Comparison of ENCODE assay signal across 9 cellular contexts in the genomic region with DNA sequence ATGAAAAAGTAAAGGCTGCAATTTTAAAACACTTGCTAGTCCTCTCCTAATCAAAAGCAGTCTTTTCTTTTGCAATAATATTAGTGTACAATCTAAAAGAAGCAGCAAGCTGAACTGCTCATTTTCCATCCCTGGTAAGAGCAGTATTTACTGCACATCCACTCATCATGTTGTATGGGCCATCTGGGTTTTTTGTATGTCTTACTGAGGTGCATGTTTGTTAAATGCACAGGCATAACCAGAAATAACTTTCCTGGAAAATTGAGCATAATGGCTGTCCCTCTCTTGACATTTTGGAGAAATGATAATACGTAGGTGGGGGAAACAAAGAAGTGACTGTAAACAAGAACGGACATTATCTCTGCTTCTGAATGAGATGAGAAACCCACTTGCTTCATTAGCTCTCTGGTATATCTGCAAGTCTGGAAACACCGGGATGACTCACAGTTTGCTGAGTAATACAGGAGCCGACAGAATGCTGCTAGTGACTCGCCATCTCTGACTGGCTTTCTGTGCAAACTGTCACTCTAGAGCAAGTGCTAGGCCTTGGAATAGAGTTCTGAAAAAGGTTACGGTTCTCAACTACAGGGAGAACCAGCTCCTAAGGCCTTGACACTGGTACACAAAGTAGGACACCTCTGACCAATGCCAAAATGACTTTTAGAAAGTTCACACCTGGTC.
DNase-seq lines count a peak whose midpoint lies in the region; ATAC-seq and TF ChIP-seq lines count a peak whose summit lies in the region.
"Had no signal": no experiment of that assay in that cellular context is flagged by ENCODE, and none has a peak within 500 bp of the region (broad histone marks: within the 10 kb centered on the region; RNA-seq: fewer than 3 reads in every experiment).

No MANE protein-coding gene starts in this region.

- no peak for TF ChIP-seq CTCF in gastroesophageal sphincter (IDR thresholded peaks at IDR 0.05)

- no peaks in the 10 kb centered on the region for H3K4me1 ChIP-seq in gastroesophageal sphincter

- ATAC-seq in HG03342 (IDR thresholded peaks at IDR 0.05; ENCODE audit: unreplicated experiment) = peak; percentile 67
- ATAC-seq in stimulated activated naive CD8-positive, alpha-beta T cell treated with anti-CD3 and anti-CD28 coated beads, Interleukin-15, amount 100 ng/mL, for 72 hours = peak; percentile 90
- ATAC-seq in gastroesophageal sphincter = no peak

- H3K27me3 Mint-ChIP-seq in activated CD4-positive, alpha-beta T cell treated with anti-CD3 and anti-CD28 coated beads, Interleukin-2, amount 10 ng/mL, durations not matched to agents 7 days and 5 days = no peaks in the 10 kb centered on the region
- H3K27me3 Mint-ChIP-seq in stimulated activated naive CD8-positive, alpha-beta T cell treated with anti-CD3 and anti-CD28 coated beads, Interleukin-15, amount 100 ng/mL, for 72 hours = no peaks in the 10 kb centered on the region

- WGBS in gastroesophageal sphincter (ENCODE audit: low coverage in 1 of 2), 2 donors = 17 to 38% methylated on average over 2 to 5 of the region's 6 CpGs

- no peak overlapping the region for H3K4me3 ChIP-seq in gastroesophageal sphincter
- H3K4me3 ChIP-seq: BLaER1 treated with 17β-estradiol and CSF1 and Interleukin-3, amounts not matched to agents 10 nM and 100 nM had no signal

- peaks cover 67% of the 10 kb centered on the region for H3K4me1 Mint-ChIP-seq in activated CD4-positive, alpha-beta T cell treated with anti-CD3 and anti-CD28 coated beads, Interleukin-2, amount 10 ng/mL, durations not matched to agents 7 days and 5 days
- peaks cover 55% of the 10 kb centered on the region for H3K4me1 Mint-ChIP-seq in stimulated activated naive CD8-positive, alpha-beta T cell treated with anti-CD3 and anti-CD28 coated beads, Interleukin-15, amount 100 ng/mL, for 72 hours

- CTCF ChIA-PET in activated CD4-positive, alpha-beta T cell treated with anti-CD3 and anti-CD28 coated beads, Interleukin-2, amount 10 ng/mL, durations not matched to agents 7 days and 5 days (lab: Charles Lee) = interaction anchor here (0.7 to 3.1 kb wide), 8 partner anchors 9 to 117 kb away, joined by 3 to 14 read pairs (median 5); no protein-coding TSS in a partner anchor

- DNase-seq in NCI-H748 (lab: John Stamatoyannopoulos, UW; ENCODE audit: unreplicated experiment) (peak; percentile 1), NCI-H748 treated with DMSO at 0.1 percent for 48 hours (lab: John Stamatoyannopoulos, UW) (no peak), glomerular visceral epithelial cell (ENCODE audit: extremely low spot score) (peak; percentile 62), NCI-H774 (lab: John Stamatoyannopoulos, UW) (no peak)
- DNase-seq in activated CD4-positive, alpha-beta T cell treated with anti-CD3 and anti-CD28 coated beads, Interleukin-2, amount 10 ng/mL, durations not matched to agents 7 days and 5 days = peak; percentile 19
- peak; percentile 19 to 65 for DNase-seq in stimulated activated naive CD8-positive, alpha-beta T cell treated with anti-CD3 and anti-CD28 coated beads, Interleukin-15, amount 100 ng/mL, for 72 hours

- H3K9me3 Mint-ChIP-seq in activated CD4-positive, alpha-beta T cell treated with anti-CD3 and anti-CD28 coated beads, Interleukin-2, amount 10 ng/mL, durations not matched to agents 7 days and 5 days = no peaks in the 10 kb centered on the region
- no peaks in the 10 kb centered on the region for H3K9me3 Mint-ChIP-seq in stimulated activated naive CD8-positive, alpha-beta T cell treated with anti-CD3 and anti-CD28 coated beads, Interleukin-15, amount 100 ng/mL, for 72 hours

- no peaks in the 10 kb centered on the region for H3K36me3 ChIP-seq in gastroesophageal sphincter
- H3K36me3 ChIP-seq: BLaER1 treated with 17β-estradiol and CSF1 and Interleukin-3, amounts not matched to agents 10 nM and 100 nM had no signal

- H3K27ac ChIP-seq in gastroesophageal sphincter = no peak overlapping the region

- peak overlapping the region; percentile 60 for H3K27ac Mint-ChIP-seq in activated CD4-positive, alpha-beta T cell treated with anti-CD3 and anti-CD28 coated beads, Interleukin-2, amount 10 ng/mL, durations not matched to agents 7 days and 5 days
- peak overlapping the region in 1 of 2 donors; percentile 52 for H3K27ac Mint-ChIP-seq in stimulated activated naive CD8-positive, alpha-beta T cell treated with anti-CD3 and anti-CD28 coated beads, Interleukin-15, amount 100 ng/mL, for 72 hours

- POLR2A ChIA-PET in activated CD4-positive, alpha-beta T cell treated with anti-CD3 and anti-CD28 coated beads, Interleukin-2, amount 10 ng/mL, durations not matched to agents 7 days and 5 days (lab: Charles Lee) = interaction anchor here (0.5 to 0.9 kb wide), 2 partner anchors 9 to 543 kb away, joined by 3 to 4 read pairs; no protein-coding TSS in a partner anchor

- no peak for TF ChIP-seq EP300 in gastroesophageal sphincter (IDR thresholded peaks at IDR 0.05)

- TF ChIP-seq POLR2A in gastroesophageal sphincter (IDR thresholded peaks at IDR 0.05) = no peak

- no peaks in the 10 kb centered on the region for H3K9me3 ChIP-seq in gastroesophageal sphincter
- H3K9me3 ChIP-seq: BLaER1 treated with 17β-estradiol and CSF1 and Interleukin-3, amounts not matched to agents 10 nM and 100 nM had no signal

- H3K27me3 ChIP-seq in gastroesophageal sphincter = no peaks in the 10 kb centered on the region

- H3K4me3 Mint-ChIP-seq in activated CD4-positive, alpha-beta T cell treated with anti-CD3 and anti-CD28 coated beads, Interleukin-2, amount 10 ng/mL, durations not matched to agents 7 days and 5 days = no peak overlapping the region
- H3K4me3 Mint-ChIP-seq in stimulated activated naive CD8-positive, alpha-beta T cell treated with anti-CD3 and anti-CD28 coated beads, Interleukin-15, amount 100 ng/mL, for 72 hours = peak overlapping the region; percentile 35 to 55

- H3K36me3 Mint-ChIP-seq in activated CD4-positive, alpha-beta T cell treated with anti-CD3 and anti-CD28 coated beads, Interleukin-2, amount 10 ng/mL, durations not matched to agents 7 days and 5 days (ENCODE audit: low read depth) = peaks cover 4% of the 10 kb centered on the region

Comparison
In these comparisons a context has a peak if more than half of its experiments do, and no peak if none do; other contexts are left out.
1. DNase-seq: peak in NCI-H748 (single experiment), activated CD4-positive, alpha-beta T cell treated with anti-CD3 and anti-CD28 coated beads, Interleukin-2, amount 10 ng/mL, durations not matched to agents 7 days and 5 days (single experiment), glomerular visceral epithelial cell (single experiment) and stimulated activated naive CD8-positive, alpha-beta T cell treated with anti-CD3 and anti-CD28 coated beads, Interleukin-15, amount 100 ng/mL, for 72 hours (2 of 2); none in NCI-H748 treated with DMSO at 0.1 percent for 48 hours (single experiment) and NCI-H774 (single experiment).